ENCODE assay signal across 9 cellular contexts in the genomic region with DNA sequence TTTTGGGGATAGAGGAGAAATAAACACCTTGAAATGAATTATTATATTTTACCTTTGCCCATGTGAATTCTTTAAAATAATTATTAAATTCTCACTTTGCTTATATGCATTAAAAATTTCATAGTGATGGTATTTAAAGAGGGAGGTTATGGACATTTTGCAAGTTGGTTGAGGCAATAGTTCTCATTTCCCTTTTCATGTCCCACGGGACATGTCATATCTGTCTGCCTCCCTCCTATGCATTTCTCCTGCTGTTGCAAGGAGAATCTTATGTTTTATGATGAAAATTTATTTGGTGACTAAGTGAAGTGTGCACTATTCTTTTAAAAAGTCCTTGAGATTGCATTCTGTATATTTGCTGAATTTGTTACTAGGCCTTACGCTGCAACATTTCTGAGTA.
DNase-seq lines count a peak whose midpoint lies in the region; ATAC-seq and TF ChIP-seq lines count a peak whose summit lies in the region.
"Had no signal": no experiment of that assay in that cellular context is flagged by ENCODE, and none has a peak within 500 bp of the region (broad histone marks: within the 10 kb centered on the region; RNA-seq: fewer than 3 reads in every experiment).

No MANE protein-coding gene starts in this region.

- TF ChIP-seq CTCF in GM12865 (IDR thresholded peaks at IDR 0.05; ENCODE audit: insufficient read depth, low read depth, low read length, missing control alignments) = no peak

- DNase-seq in GM12865 (ENCODE audit: low read depth) (peak; percentile 49), T-cell (no peak), NCI-H2171 treated with DMSO at 0.1 percent for 48 hours (lab: John Stamatoyannopoulos, UW) (no peak), H4 (ENCODE audit: low spot score) (no peak), NCI-H345 (lab: John Stamatoyannopoulos, UW) (no peak)
- DNase-seq in naive thymus-derived CD4-positive, alpha-beta T cell = no peak

- ATAC-seq in HG02610 (IDR thresholded peaks at IDR 0.05; ENCODE audit: unreplicated experiment) = peak; percentile 34
- no peak for ATAC-seq in T-cell (replicated peaks in 1 of 4)
- peak; percentile 24 for ATAC-seq in naive thymus-derived CD4-positive, alpha-beta T cell
- ATAC-seq in GM18867 (IDR thresholded peaks at IDR 0.05; ENCODE audit: unreplicated experiment) = no peak

- peaks cover 17% of the 10 kb centered on the region for H3K36me3 Mint-ChIP-seq in T-cell
- H3K36me3 Mint-ChIP-seq in naive thymus-derived CD4-positive, alpha-beta T cell = peaks cover 6 to 25% (median 9%) of the 10 kb centered on the region in 5 donors

- H3K4me1 Mint-ChIP-seq in T-cell = peaks cover 86 to 91% (median 89%) of the 10 kb centered on the region in 3 donors
- peaks cover 68 to 97% (median 82%) of the 10 kb centered on the region in 7 donors for H3K4me1 Mint-ChIP-seq in naive thymus-derived CD4-positive, alpha-beta T cell

- peak overlapping the region; percentile 76 for H3K27ac ChIP-seq in naive thymus-derived CD4-positive, alpha-beta T cell (ENCODE audit: low read depth, low read length)

- POLR2A ChIA-PET in T-cell (lab: Charles Lee) = no interaction called here
- POLR2A ChIA-PET in naive thymus-derived CD4-positive, alpha-beta T cell (lab: Charles Lee) = no interaction called here

- H3K9me3 Mint-ChIP-seq in T-cell = peaks cover 0 to 4% (median 0%) of the 10 kb centered on the region in 3 donors
- H3K9me3 Mint-ChIP-seq in naive thymus-derived CD4-positive, alpha-beta T cell = peaks cover 0 to 6% (median 0%) of the 10 kb centered on the region in 11 donors

- no peaks in the 10 kb centered on the region for H3K9me3 ChIP-seq in naive thymus-derived CD4-positive, alpha-beta T cell (ENCODE audit: control insufficient read depth in 2 of 3, low read length in 3 of 3)
- H3K9me3 ChIP-seq: thoracic aorta had no signal

- CTCF ChIA-PET in T-cell (lab: Charles Lee) = no interaction called here
- CTCF ChIA-PET in naive thymus-derived CD4-positive, alpha-beta T cell (lab: Charles Lee) = no interaction called here

- H3K4me3 ChIP-seq in GM12865 (ENCODE audit: low read depth, low read length) = no peak overlapping the region
- H3K4me3 ChIP-seq in naive thymus-derived CD4-positive, alpha-beta T cell (ENCODE audit: low read length) = peak overlapping the region; percentile 53
- H3K4me3 ChIP-seq: thoracic aorta had no signal

- H3K27me3 ChIP-seq in naive thymus-derived CD4-positive, alpha-beta T cell (ENCODE audit: control insufficient read depth in 2 of 2, insufficient read depth in 2 of 2, low read length in 2 of 2) = no peaks in the 10 kb centered on the region

- H3K4me3 Mint-ChIP-seq in T-cell = peak overlapping the region; percentile 67 to 80 (median 76)
- H3K4me3 Mint-ChIP-seq in naive thymus-derived CD4-positive, alpha-beta T cell = peak overlapping the region in 9 of 10 donors; percentile 72 to 97 (median 86)

- no peaks in the 10 kb centered on the region for H3K36me3 ChIP-seq in naive thymus-derived CD4-positive, alpha-beta T cell (ENCODE audit: control insufficient read depth in 2 of 3, insufficient read depth in 3 of 3, low read length in 3 of 3)
- H3K36me3 ChIP-seq: thoracic aorta had no signal

- H3K27me3 Mint-ChIP-seq in T-cell = no peaks in the 10 kb centered on the region
- no peaks in the 10 kb centered on the region for H3K27me3 Mint-ChIP-seq in naive thymus-derived CD4-positive, alpha-beta T cell

- H3K4me1 ChIP-seq in naive thymus-derived CD4-positive, alpha-beta T cell (ENCODE audit: control insufficient read depth in 2 of 2, insufficient read depth in 2 of 2, low read length in 2 of 2) = peaks cover 58 to 84% of the 10 kb centered on the region in 2 donors

- intact Hi-C loops in naive thymus-derived CD4-positive, alpha-beta T cell (cut with micrococcal nuclease) = loop anchor here (1.0 to 10.0 kb wide), 5 partner anchors 8 to 900 kb away; a partner anchor contains a TSS

- peak overlapping the region; percentile 92 to 96 for H3K27ac Mint-ChIP-seq in T-cell
- H3K27ac Mint-ChIP-seq in naive thymus-derived CD4-positive, alpha-beta T cell = peak overlapping the region; percentile 88 to 99 (median 95)

Comparison
In these comparisons a context has a peak if more than half of its experiments do, and no peak if none do; other contexts are left out.
1. ATAC-seq: peak in HG02610 (single experiment) and naive thymus-derived CD4-positive, alpha-beta T cell (single experiment); none in T-cell (0 of 4) and GM18867 (single experiment).